In genomic region chr10:69866688-69867461, GRCh38 we compare ENCODE assay signal across 10 cellular contexts.
DNase-seq lines count a peak whose midpoint lies in the region; ATAC-seq, FAIRE-seq and TF ChIP-seq lines count a peak whose summit lies in the region.
"Had no signal": no experiment of that assay in that cellular context is flagged by ENCODE, and none has a peak within 500 bp of the region (broad histone marks: within the 10 kb centered on the region; RNA-seq: fewer than 3 reads in every experiment).

No MANE protein-coding gene starts in this region.

- WGBS in HepG2 (ENCODE audit: low lambda C conversion rate): 17% methylated on average over 18 of the region's 28 CpGs

- no peaks in the 10 kb centered on the region for H3K36me3 Mint-ChIP-seq in activated CD4-positive, alpha-beta memory T cell treated with anti-CD3 and anti-CD28 coated beads, Interleukin-2, amount 10 ng/mL, durations not matched to agents 7 days and 5 days (ENCODE audit: low read depth)
- H3K36me3 Mint-ChIP-seq: activated naive CD8-positive, alpha-beta T cell treated with anti-CD3 and anti-CD28 coated beads, Interleukin-2, amount 10 ng/mL, durations not matched to agents 7 days and 5 days had no signal

- no peak for TF ChIP-seq RAD21 in HepG2 (CRISPR knock-in tag; IDR thresholded peaks at IDR 0.05)

- no peaks in the 10 kb centered on the region for H3K79me2 ChIP-seq in HepG2 (ENCODE audit: insufficient read depth, low read length)

- H3K27me3 ChIP-seq in colonic mucosa (no peaks in the 10 kb centered on the region), HepG2 (ENCODE audit: control insufficient read depth in 1 of 2, insufficient read depth in 2 of 2, low read length in 2 of 2) (peaks cover 0 to 56% of the 10 kb centered on the region in 2 experiments; a peak in 3 of 5 replicates), tibial artery (no peaks in the 10 kb centered on the region)

- TF ChIP-seq EP300 in HepG2 (IDR thresholded peaks at IDR 0.05; ENCODE audit: low read depth in 2 of 2, low read length in 2 of 2) (no peak), HepG2 (CRISPR knock-in tag; IDR thresholded peaks at IDR 0.05; ENCODE audit: borderline replicate concordance) (no peak)

- no peaks in the 10 kb centered on the region for H3K36me3 ChIP-seq in colonic mucosa
- H3K36me3 ChIP-seq in HepG2 (replicated peaks in 1 of 2; ENCODE audit: control insufficient read depth in 1 of 2, insufficient read depth in 2 of 2, low read length in 2 of 2): no peaks in the 10 kb centered on the region
- H3K36me3 ChIP-seq in tibial artery: no peaks in the 10 kb centered on the region

- peaks cover 9% of the 10 kb centered on the region for H3K27me3 Mint-ChIP-seq in activated CD4-positive, alpha-beta memory T cell treated with anti-CD3 and anti-CD28 coated beads, Interleukin-2, amount 10 ng/mL, durations not matched to agents 7 days and 5 days

- DNase-seq in LHCN-M2 (ENCODE audit: low read depth) (peak; percentile 50), colonic mucosa (peak; percentile 82), HepG2 (ENCODE audit: low spot score) (no peak), tibial artery (no peak), DMS53 (lab: John Stamatoyannopoulos, UW) (no peak), NCI-H446 treated with DMSO at 0.1 percent for 48 hours (lab: John Stamatoyannopoulos, UW) (no peak)
- DNase-seq in activated CD4-positive, alpha-beta memory T cell treated with anti-CD3 and anti-CD28 coated beads, Interleukin-2, amount 10 ng/mL, durations not matched to agents 7 days and 5 days: no peak
- DNase-seq: activated naive CD8-positive, alpha-beta T cell treated with anti-CD3 and anti-CD28 coated beads, Interleukin-2, amount 10 ng/mL, durations not matched to agents 7 days and 5 days; stimulated activated CD4-positive, alpha-beta T cell treated with anti-CD3 and anti-CD28 coated beads, Interleukin-12 subunit alpha, Interleukin-12 subunit beta, amount 100 ng/mL, for 4 hours had no signal

- H3K9me3 ChIP-seq in colonic mucosa (no peaks in the 10 kb centered on the region), HepG2 (ENCODE audit: low read length) (no peaks in the 10 kb centered on the region), tibial artery (no peaks in the 10 kb centered on the region)

- intact Hi-C loops in colonic mucosa (cut with DNase I): no loop called here
- intact Hi-C loops in HepG2 (cut with micrococcal nuclease; ENCODE audit: unreplicated experiment): no loop called here
- intact Hi-C loops in tibial artery (cut with DNase I; ENCODE audit: low total_unique reads): no loop called here

- ATAC-seq in HepG2 (peak; percentile 59; the same call in 2 of the 3 replicates), GM18861 (IDR thresholded peaks at IDR 0.05; ENCODE audit: unreplicated experiment) (no peak)

- H3K27ac ChIP-seq in colonic mucosa (peak overlapping the region; percentile 64), HepG2 (ENCODE audit: extremely low read length, insufficient read depth, low read length) (no peak overlapping the region), tibial artery (peak overlapping the region; percentile 57 to 76)

- in situ Hi-C loops in HepG2 (cut with HindIII; ENCODE audit: extremely low pct_ligation_motif_present, low pct_unique_long_range_greater_than_20kb): no loop called here

- H3K27ac Mint-ChIP-seq in activated CD4-positive, alpha-beta memory T cell treated with anti-CD3 and anti-CD28 coated beads, Interleukin-2, amount 10 ng/mL, durations not matched to agents 7 days and 5 days: no peak overlapping the region
- H3K27ac Mint-ChIP-seq: activated naive CD8-positive, alpha-beta T cell treated with anti-CD3 and anti-CD28 coated beads, Interleukin-2, amount 10 ng/mL, durations not matched to agents 7 days and 5 days had no signal

- H3K4me1 Mint-ChIP-seq in activated CD4-positive, alpha-beta memory T cell treated with anti-CD3 and anti-CD28 coated beads, Interleukin-2, amount 10 ng/mL, durations not matched to agents 7 days and 5 days: peaks cover under 1% of the 10 kb centered on the region
- H3K4me1 Mint-ChIP-seq: activated naive CD8-positive, alpha-beta T cell treated with anti-CD3 and anti-CD28 coated beads, Interleukin-2, amount 10 ng/mL, durations not matched to agents 7 days and 5 days had no signal

- TF ChIP-seq POLR2A in HepG2 (IDR thresholded peaks at IDR 0.05; ENCODE audit: insufficient read depth in 1 of 2, low read depth in 2 of 2, low read length in 2 of 2): no peak

- no peak overlapping the region for H3K4me3 Mint-ChIP-seq in activated CD4-positive, alpha-beta memory T cell treated with anti-CD3 and anti-CD28 coated beads, Interleukin-2, amount 10 ng/mL, durations not matched to agents 7 days and 5 days
- H3K4me3 Mint-ChIP-seq: activated naive CD8-positive, alpha-beta T cell treated with anti-CD3 and anti-CD28 coated beads, Interleukin-2, amount 10 ng/mL, durations not matched to agents 7 days and 5 days had no signal

- H2AFZ ChIP-seq in HepG2 (ENCODE audit: low read length): no peak overlapping the region

- peaks cover 11% of the 10 kb centered on the region for H3K4me1 ChIP-seq in colonic mucosa
- no peaks in the 10 kb centered on the region for H3K4me1 ChIP-seq in HepG2 (ENCODE audit: insufficient read depth, low read length)
- peaks cover 0 to 26% (median 18%) of the 10 kb centered on the region in 4 donors for H3K4me1 ChIP-seq in tibial artery

- H3K9ac ChIP-seq in colonic mucosa (ENCODE audit: low read depth in 2 of 2, low read length in 2 of 2): peak overlapping the region; percentile 31 to 60
- H3K9ac ChIP-seq in HepG2 (ENCODE audit: insufficient read depth, low read depth, low read length): no peak overlapping the region

- H3K4me3 ChIP-seq in colonic mucosa (no peak overlapping the region), HepG2 (replicated peaks in 1 of 3; ENCODE audit: insufficient read depth in 1 of 3, low read depth in 2 of 3, low read length in 3 of 3) (no peak overlapping the region), tibial artery (peak overlapping the region; percentile 42 to 51)

- H4K20me1 ChIP-seq in HepG2 (ENCODE audit: insufficient read depth, low read length): no peaks in the 10 kb centered on the region

- no peak overlapping the region for H3K4me2 ChIP-seq in HepG2 (ENCODE audit: low read depth, low read length)

- POLR2A ChIA-PET in HepG2 (lab: Yijun Ruan, JAX): no interaction called here
- POLR2A ChIA-PET in activated CD4-positive, alpha-beta memory T cell treated with anti-CD3 and anti-CD28 coated beads, Interleukin-2, amount 10 ng/mL, durations not matched to agents 7 days and 5 days (lab: Charles Lee): no interaction called here

- FAIRE-seq in HepG2 (lab: Jason Lieb, UNC): no peak

- no peaks in the 10 kb centered on the region for H3K9me3 Mint-ChIP-seq in activated CD4-positive, alpha-beta memory T cell treated with anti-CD3 and anti-CD28 coated beads, Interleukin-2, amount 10 ng/mL, durations not matched to agents 7 days and 5 days
- H3K9me3 Mint-ChIP-seq: activated naive CD8-positive, alpha-beta T cell treated with anti-CD3 and anti-CD28 coated beads, Interleukin-2, amount 10 ng/mL, durations not matched to agents 7 days and 5 days had no signal

- BruUV-seq in HepG2 (replicated peaks; lab: Mats Ljungman, UMichigan): no TSS peak

- TF ChIP-seq CTCF in colonic mucosa (IDR thresholded peaks at IDR 0.05) (no peak), HepG2 (CRISPR knock-in tag; IDR thresholded peaks at IDR 0.05) (no peak), tibial artery (IDR thresholded peaks at IDR 0.05) (no peak)

- CTCF ChIA-PET in HepG2 (lab: Yijun Ruan, JAX; ENCODE audit: low intra/inter-chr PET ratio, low total read pairs): no interaction called here
- CTCF ChIA-PET in activated CD4-positive, alpha-beta memory T cell treated with anti-CD3 and anti-CD28 coated beads, Interleukin-2, amount 10 ng/mL, durations not matched to agents 7 days and 5 days (lab: Charles Lee): no interaction called here

TF ChIP-seq in HepG2, 621 proteins besides CTCF, POLR2A, EP300 and RAD21:
- TF ChIP-seq SKI (IDR thresholded peaks at IDR 0.05; ENCODE audit: partially characterized antibody) (no peak), RARG (CRISPR knock-in tag; IDR thresholded peaks at IDR 0.05; ENCODE audit: low read depth) (no peak), PRDM4 (CRISPR knock-in tag; IDR thresholded peaks at IDR 0.05; ENCODE audit: borderline replicate concordance) (no peak), ZNF703 (CRISPR knock-in tag; IDR thresholded peaks at IDR 0.05; ENCODE audit: borderline replicate concordance) (no peak), YEATS4 (CRISPR knock-in tag; IDR thresholded peaks at IDR 0.05; ENCODE audit: borderline replicate concordance) (no peak)

Comparison
In these comparisons a context has a peak if more than half of its experiments do, and no peak if none do; other contexts are left out.
1. DNase-seq: peak in LHCN-M2 (single experiment) and colonic mucosa (single experiment); none in HepG2 (single experiment), tibial artery (0 of 2), DMS53 (single experiment), activated CD4-positive, alpha-beta memory T cell treated with anti-CD3 and anti-CD28 coated beads, Interleukin-2, amount 10 ng/mL, durations not matched to agents 7 days and 5 days (single experiment) and NCI-H446 treated with DMSO at 0.1 percent for 48 hours (single experiment).
2. H3K4me3 ChIP-seq: peak in tibial artery (2 of 2); none in colonic mucosa (single experiment) and HepG2 (0 of 3).